ENCODE assay signal across 8 cellular contexts in the genomic region with DNA sequence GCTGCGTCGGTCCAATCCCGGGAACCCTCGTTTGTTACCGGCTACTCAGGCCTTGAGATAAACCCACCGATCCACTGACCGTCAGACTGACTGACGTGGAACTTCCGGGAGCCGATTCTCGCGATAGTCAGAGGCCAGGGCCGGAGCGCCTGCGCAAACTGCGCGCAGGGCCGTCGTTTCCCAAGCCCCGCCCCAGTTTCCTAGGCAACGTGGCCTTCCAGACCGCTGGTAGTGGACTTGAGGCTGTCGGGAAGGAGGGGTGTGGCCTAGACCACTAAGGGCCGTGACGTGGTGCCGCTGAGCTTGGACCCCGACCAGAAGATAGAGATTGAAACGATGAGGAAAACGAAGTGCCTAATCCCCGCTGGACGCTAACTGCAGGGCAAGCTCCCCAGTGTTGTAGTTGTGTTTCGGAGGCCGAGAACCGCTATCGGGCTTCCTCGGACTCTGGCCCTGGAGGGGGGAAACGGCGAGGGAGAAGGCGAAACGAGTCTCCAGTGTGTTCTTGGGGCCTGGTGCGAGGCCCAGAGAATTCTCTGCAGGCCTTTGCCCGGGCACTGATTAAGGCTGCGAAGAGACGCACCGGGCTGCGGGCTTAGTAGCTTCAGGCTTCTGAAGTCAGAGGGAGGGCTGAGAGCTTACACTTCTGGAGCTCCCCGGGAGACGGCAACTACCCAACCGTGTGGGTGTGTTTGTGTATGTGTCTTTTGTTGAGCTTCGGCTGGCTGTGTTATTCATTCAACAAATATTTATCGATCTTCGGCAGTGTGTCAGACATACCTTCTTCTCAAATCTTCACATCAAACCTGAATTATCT. TPM values are rescaled to one million over a fixed set of nuclear protein-coding genes. Genes with fewer than 3 reads are reported as not detected.
A peak's percentile ranks its signal among the peaks of the same experiment; 100 is the strongest.
DNase-seq lines count a peak whose midpoint lies in the region; ATAC-seq and TF ChIP-seq lines count a peak whose summit lies in the region.

A gene (minus strand): TSS at position 96 of the 817 bp plus-strand sequence. CDS start 97 bp downstream, outside the sequence.

- peak within 1 kb of the TSS; percentile 65 for H3K4me2 ChIP-seq in PC-9

- CTCF ChIA-PET in PC-9 (lab: Charles Lee), result no interaction called here

- peaks cover 60% of the 10 kb centered on the region for H3K79me2 ChIP-seq in PC-9 (ENCODE audit: low read depth)

- H2AFZ ChIP-seq in PC-9, result peak within 1 kb of the TSS; percentile 84

- intact Hi-C loops in PC-9 (cut with micrococcal nuclease; ENCODE audit: unreplicated experiment) (loop anchor here (1.0 to 5.0 kb wide), 2 partner anchors 38 to 45 kb away; a partner anchor contains a TSS), mucosa of descending colon (cut with DNase I, micrococcal nuclease) (no loop called here)

- no peaks in the 10 kb centered on the region for H3K27me3 ChIP-seq in PC-9 (ENCODE audit: insufficient read depth, low read depth)

- H4K20me1 ChIP-seq in PC-9 (ENCODE audit: insufficient read depth), result peaks cover 29% of the 10 kb centered on the region

- BruUV-seq in PC-9 (replicated peaks; lab: Mats Ljungman, UMichigan), result TSS peak; percentile 81

- no peaks in the 10 kb centered on the region for H3K9me2 ChIP-seq in PC-9 (ENCODE audit: insufficient read depth)

- H3K9me3 ChIP-seq in PC-9 (ENCODE audit: insufficient read depth, low read depth), result no peaks in the 10 kb centered on the region
- no peaks in the 10 kb centered on the region for H3K9me3 ChIP-seq in mucosa of descending colon

- H3K27ac ChIP-seq in PC-9 (peak within 1 kb of the TSS; percentile 88), epithelial cell of prostate (peak within 1 kb of the TSS; percentile 93)

- H3K36me3 ChIP-seq in PC-9 (ENCODE audit: low read depth) (0 out of 2 replicates have a peak, but pooled peaks cover 4% of the 10 kb centered on the region), mucosa of descending colon (ENCODE audit: low read depth) (no peaks in the 10 kb centered on the region)

- peak; percentile 96 for ATAC-seq in GM21619 (IDR thresholded peaks at IDR 0.05; ENCODE audit: unreplicated experiment)
- ATAC-seq in mucosa of descending colon, result peak; percentile 99

- peaks cover 16% of the 10 kb centered on the region for H3F3A ChIP-seq in PC-9 (ENCODE audit: insufficient read depth, low read depth)

- H3K4me3 ChIP-seq in Jurkat, Clone E6-1 (ENCODE audit: low read length), result peak within 1 kb of the TSS; percentile 66
- H3K4me3 ChIP-seq in PC-9 (peak within 1 kb of the TSS; percentile 78), mucosa of descending colon (peak within 1 kb of the TSS; percentile 91)

- peak; percentile 98 for DNase-seq in DMS153 (lab: John Stamatoyannopoulos, UW)
- peak; percentile 85 for DNase-seq in Jurkat, Clone E6-1 (ENCODE audit: low read depth, low spot score)
- DNase-seq in PC-9, result peak; percentile 96 to 100
- peak; percentile 96 for DNase-seq in activated T-cell treated with anti-CD3 and anti-CD28 coated beads, Interleukin-2, amount 50 U/mL, for 1 hour
- peak; percentile 87 for DNase-seq in epithelial cell of prostate (ENCODE audit: low read depth, low spot score)
- peak; percentile 99 to 100 (median 100) for DNase-seq in mucosa of descending colon
- peak; percentile 98 for DNase-seq in stimulated activated CD8-positive, alpha-beta memory T cell treated with anti-CD3 and anti-CD28 coated beads, Interleukin-4, amount 100 ng/mL, for 24 hours (ENCODE audit: low read depth)

- POLR2A ChIA-PET in PC-9 (lab: Charles Lee; ENCODE audit: unreplicated experiment), result interaction anchor here (0.5 to 1.0 kb wide), 7 partner anchors 36 to 934 kb away, joined by 3 to 8 read pairs (median 5); no protein-coding TSS in a partner anchor

- H3K4me1 ChIP-seq in PC-9 (replicated peaks; ENCODE audit: insufficient read depth), result peaks cover 20% of the 10 kb centered on the region
- H3K4me1 ChIP-seq in mucosa of descending colon (ENCODE audit: low read depth), result peaks cover 10% of the 10 kb centered on the region

- no peak for TF ChIP-seq CTCF in PC-9 (conservative IDR thresholded peaks at IDR 0.05)
- TF ChIP-seq CTCF in mucosa of descending colon (IDR thresholded peaks at IDR 0.05), result no peak

RNA-seq across cellular contexts. Expression of the gene that starts here (rescaled TPM):
- 102 TPM for polyA plus RNA-seq in Jurkat, Clone E6-1 (2012; ENCODE audit: insufficient read depth, insufficient read length)
- total RNA-seq in PC-9 (2021) (147 and 156 TPM in 2 replicates), mucosa of descending colon (100 to 1,000 TPM; 105 to 129 (median 117) TPM)

Comparison
In these comparisons a context has a peak if more than half of its experiments do, and no peak if none do; other contexts are left out.
1. Peak in every context shown above with its lines: DNase-seq, ATAC-seq, H3K4me3 ChIP-seq and H3K27ac ChIP-seq.